In genomic region chr4:72820107-72820506, GRCh38 we compare ENCODE assay signal across 33 cellular contexts.
"Had no signal": no experiment of that assay in that cellular context is flagged by ENCODE, and none has a peak within 500 bp of the region (broad histone marks: within the 10 kb centered on the region; RNA-seq: fewer than 3 reads in every experiment).

No MANE protein-coding gene starts in this region.

- H3K4me1 ChIP-seq: adrenal gland, body of pancreas, breast epithelium had no signal

- ATAC-seq: activated CD8-positive, alpha-beta T cell treated with anti-CD3 and anti-CD28 coated beads for 36 hours; activated naive CD4-positive, alpha-beta T cell treated with anti-CD3 and anti-CD28 coated beads, Interleukin-2, amount 50 U/mL, for 72 hours; activated T-cell treated with anti-CD3 and anti-CD28 coated beads, Interleukin-2, amount 50 U/mL, for 4 hours; activated T-cell treated with anti-CD3 and anti-CD28 coated beads, Interleukin-2, amount 50 U/mL, for 72 hours; activated T-helper 17 cell treated with anti-CD3 and anti-CD28 coated beads, Interleukin-2, amount 50 U/mL, for 72 hours; body of pancreas had no signal

- H3K4me3 ChIP-seq: adrenal gland, body of pancreas, breast epithelium had no signal

- H3K9me3 ChIP-seq: adrenal gland, body of pancreas, breast epithelium had no signal

- DNase-seq: activated B cell treated with CpG ODN at 0.5 μM for 24 hours; activated CD4-positive, alpha-beta memory T cell treated with anti-CD3 and anti-CD28 coated beads for 36 hours; activated CD4-positive, alpha-beta T cell treated with anti-CD3 and anti-CD28 coated beads for 4 hours; activated CD4-positive, alpha-beta T cell treated with anti-CD3 and anti-CD28 coated beads, Interleukin-2, amount 10 ng/mL, durations not matched to agents 24 days and 14 days; activated CD4-positive, alpha-beta T cell treated with anti-CD3 and anti-CD28 coated beads, Interleukin-2, amount 50 U/mL, for 1 hour; activated CD4-positive, alpha-beta T cell treated with anti-CD3 and anti-CD28 coated beads, Interleukin-2, amount 50 U/mL, for 4 hours; activated CD4-positive, CD25-positive, alpha-beta regulatory T cell treated with anti-CD3 and anti-CD28 coated beads, Interleukin-2, amount 50 U/mL, for 72 hours; activated CD8-positive, alpha-beta memory T cell treated with anti-CD3 and anti-CD28 coated beads, Interleukin-2, amount 50 U/mL, for 4 hours; activated CD8-positive, alpha-beta T cell treated with anti-CD3 and anti-CD28 coated beads for 36 hours; activated effector memory CD4-positive, alpha-beta T cell treated with anti-CD3 and anti-CD28 coated beads, Interleukin-2, amount 50 U/mL, for 16 hours; activated gamma-delta T cell treated with Interleukin-2 at 50 U/mL for 16 hours; activated naive CD4-positive, alpha-beta T cell; activated naive CD4-positive, alpha-beta T cell treated with anti-CD3 and anti-CD28 coated beads for 36 hours; activated naive CD4-positive, alpha-beta T cell treated with anti-CD3 and anti-CD28 coated beads, Interleukin-2, amount 50 U/mL, for 16 hours; activated naive CD8-positive, alpha-beta T cell treated with anti-CD3 and anti-CD28 coated beads for 36 hours; activated T-cell treated with anti-CD3 and anti-CD28 coated beads for 4 hours; activated T-cell treated with anti-CD3 and anti-CD28 coated beads, Interleukin-2, amount 50 U/mL, for 1 hour; activated T-cell treated with anti-CD3 and anti-CD28 coated beads, Interleukin-2, amount 50 U/mL, for 4 hours; activated T-cell treated with anti-CD3 and anti-CD28 coated beads, Interleukin-2, amount 50 U/mL, for 72 hours; adrenal gland; amniotic stem cell; aorta; body of pancreas; brain microvascular endothelial cell; caudate nucleus; cerebellar nuclear complex; T-helper 1 cell; T-helper 2 cell; T-helper 9 cell had no signal

- H3K36me3 ChIP-seq: adrenal gland, brain microvascular endothelial cell, breast epithelium had no signal

- H3K27ac ChIP-seq: adrenal gland, body of pancreas, brain microvascular endothelial cell, breast epithelium, VCaP had no signal

- H3K27me3 ChIP-seq: adrenal gland, body of pancreas, brain microvascular endothelial cell, breast epithelium had no signal
